ENCODE assay signal across 11 cellular contexts in genomic region chr5:35672995-35673394, GRCh38. TPM values are rescaled to one million over a fixed set of nuclear protein-coding genes. Genes with fewer than 3 reads are reported as not detected.
A peak's percentile ranks its signal among the peaks of the same experiment; 100 is the strongest.
DNase-seq lines count a peak whose midpoint lies in the region; ATAC-seq, FAIRE-seq and TF ChIP-seq lines count a peak whose summit lies in the region.
"Had no signal": no experiment of that assay in that cellular context is flagged by ENCODE, and none has a peak within 500 bp of the region (broad histone marks: within the 10 kb centered on the region; RNA-seq: fewer than 3 reads in every experiment).

No MANE protein-coding gene starts in this region.

- H3K9me3 Mint-ChIP-seq in CD8-positive, alpha-beta T cell = no peaks in the 10 kb centered on the region
- peaks cover 2% of the 10 kb centered on the region for H3K9me3 Mint-ChIP-seq in activated T-cell treated with anti-CD3 and anti-CD28 coated beads, Interleukin-2, amount 50 U/mL, for 24 hours
- peaks cover 0 to 3% (median 0%) of the 10 kb centered on the region in 9 donors for H3K9me3 Mint-ChIP-seq in naive thymus-derived CD8-positive, alpha-beta T cell

- H3K4me3 ChIP-seq in CD8-positive, alpha-beta T cell (ENCODE audit: low read depth, low read length) = peak overlapping the region; percentile 6
- H3K4me3 ChIP-seq in kidney (ENCODE audit: low read length in 2 of 2) = no peak overlapping the region

- CTCF ChIA-PET in CD8-positive, alpha-beta T cell (lab: Charles Lee) = interaction anchor here (1.1 to 1.8 kb wide), 5 partner anchors 15 to 254 kb away, joined by 3 to 10 read pairs (median 4); no protein-coding TSS in a partner anchor
- CTCF ChIA-PET in GM10248 (lab: Yijun Ruan, JAX) = interaction anchor here (1.4 to 2.1 kb wide), 4 partner anchors 9 to 253 kb away, joined by 4 to 6 read pairs (median 6); no protein-coding TSS in a partner anchor

- H3K4me1 ChIP-seq in CD8-positive, alpha-beta T cell (ENCODE audit: insufficient read depth, low read length) = peaks cover 56% of the 10 kb centered on the region
- no peaks in the 10 kb centered on the region for H3K4me1 ChIP-seq in kidney (ENCODE audit: control insufficient read depth in 1 of 2, insufficient read depth in 1 of 2, low read depth in 1 of 2, low read length in 2 of 2)

- H3K27ac Mint-ChIP-seq in CD8-positive, alpha-beta T cell = peak overlapping the region; percentile 91
- peak overlapping the region; percentile 68 for H3K27ac Mint-ChIP-seq in activated T-cell treated with anti-CD3 and anti-CD28 coated beads, Interleukin-2, amount 50 U/mL, for 24 hours
- H3K27ac Mint-ChIP-seq in naive thymus-derived CD8-positive, alpha-beta T cell = peak overlapping the region; percentile 92 to 97 (median 95)

- H3K27me3 ChIP-seq in CD8-positive, alpha-beta T cell (ENCODE audit: insufficient read depth, low read length) = no peaks in the 10 kb centered on the region

- POLR2A ChIA-PET in CD8-positive, alpha-beta T cell (lab: Charles Lee) = interaction anchor here (1.0 to 1.7 kb wide), 8 partner anchors 9 to 210 kb away, joined by 3 to 5 read pairs (median 4); no protein-coding TSS in a partner anchor
- POLR2A ChIA-PET in naive thymus-derived CD8-positive, alpha-beta T cell (lab: Charles Lee) = interaction anchor here (0.6 to 1.4 kb wide), 5 partner anchors 9 to 252 kb away, joined by 3 to 11 read pairs (median 8); no protein-coding TSS in a partner anchor
- POLR2A ChIA-PET in GM10248 (lab: Yijun Ruan, JAX) = no interaction called here

- FAIRE-seq in kidney (lab: Jason Lieb, UNC) = no peak
- FAIRE-seq: H1, urothelium cell line had no signal

- H3K27me3 Mint-ChIP-seq in CD8-positive, alpha-beta T cell (ENCODE audit: low read depth) = no peaks in the 10 kb centered on the region
- no peaks in the 10 kb centered on the region for H3K27me3 Mint-ChIP-seq in activated T-cell treated with anti-CD3 and anti-CD28 coated beads, Interleukin-2, amount 50 U/mL, for 24 hours
- H3K27me3 Mint-ChIP-seq in naive thymus-derived CD8-positive, alpha-beta T cell = no peaks in the 10 kb centered on the region

- TF ChIP-seq CTCF in CD8-positive, alpha-beta T cell (IDR thresholded peaks at IDR 0.05) = no peak
- TF ChIP-seq CTCF in kidney (IDR thresholded peaks at IDR 0.05; ENCODE audit: borderline replicate concordance, extremely low read depth, insufficient read depth) (no peak), GM10248 (IDR thresholded peaks at IDR 0.05; ENCODE audit: control extremely low read depth, extremely low read depth, low read depth, missing control alignments) (no peak)

- DNase-seq in CD8-positive, alpha-beta T cell = peak in 4 of 7 experiments; percentile 15 to 47 (median 26)
- no peak for DNase-seq in activated T-cell treated with anti-CD3 and anti-CD28 coated beads, Interleukin-2, amount 50 U/mL, for 24 hours
- peak in 8 of 10 donors; percentile 9 to 73 (median 58) for DNase-seq in naive thymus-derived CD8-positive, alpha-beta T cell
- DNase-seq in NCI-H1436 treated with DMSO at 0.1 percent for 48 hours (lab: John Stamatoyannopoulos, UW) = no peak
- no peak for DNase-seq in kidney
- DNase-seq in GM10248 (ENCODE audit: extremely low spot score) = no peak
- DNase-seq: nucleus accumbens had no signal

- no peaks in the 10 kb centered on the region for H3K36me3 ChIP-seq in CD8-positive, alpha-beta T cell (ENCODE audit: insufficient read depth, low read length)
- no peaks in the 10 kb centered on the region for H3K36me3 ChIP-seq in kidney (ENCODE audit: control insufficient read depth in 1 of 2, insufficient read depth in 2 of 2, low read length in 2 of 2)

- H3K36me3 Mint-ChIP-seq in CD8-positive, alpha-beta T cell = peaks cover 7% of the 10 kb centered on the region
- peaks cover 24% of the 10 kb centered on the region for H3K36me3 Mint-ChIP-seq in activated T-cell treated with anti-CD3 and anti-CD28 coated beads, Interleukin-2, amount 50 U/mL, for 24 hours (ENCODE audit: low read depth)
- H3K36me3 Mint-ChIP-seq in naive thymus-derived CD8-positive, alpha-beta T cell = peaks cover 0 to 8% (median under 1%) of the 10 kb centered on the region in 3 donors

- peak overlapping the region; percentile 35 for H3K4me3 Mint-ChIP-seq in CD8-positive, alpha-beta T cell
- H3K4me3 Mint-ChIP-seq in activated T-cell treated with anti-CD3 and anti-CD28 coated beads, Interleukin-2, amount 50 U/mL, for 24 hours = no peak overlapping the region
- peak overlapping the region; percentile 8 to 72 (median 56) for H3K4me3 Mint-ChIP-seq in naive thymus-derived CD8-positive, alpha-beta T cell

- H3K27ac ChIP-seq in CD8-positive, alpha-beta T cell (ENCODE audit: low read depth, low read length) = peak overlapping the region; percentile 23
- no peak overlapping the region for H3K27ac ChIP-seq in kidney (ENCODE audit: low read depth in 2 of 2, low read length in 2 of 2)

- no peak overlapping the region for H3K9ac ChIP-seq in kidney (ENCODE audit: low read length in 2 of 2)

- H3K4me1 Mint-ChIP-seq in CD8-positive, alpha-beta T cell (ENCODE audit: low read depth) = peaks cover 63% of the 10 kb centered on the region
- H3K4me1 Mint-ChIP-seq in activated T-cell treated with anti-CD3 and anti-CD28 coated beads, Interleukin-2, amount 50 U/mL, for 24 hours (ENCODE audit: low read depth) = peaks cover 59% of the 10 kb centered on the region
- H3K4me1 Mint-ChIP-seq in naive thymus-derived CD8-positive, alpha-beta T cell = peaks cover 18 to 76% (median 58%) of the 10 kb centered on the region in 4 donors

- intact Hi-C loops in CD8-positive, alpha-beta T cell (cut with DNase I, micrococcal nuclease) = loop anchor here in 1 of 2 experiments (5.0 kb wide), 3 partner anchors 34 to 189 kb away; no protein-coding TSS in a partner anchor
- intact Hi-C loops in kidney (cut with DNase I) = no loop called here

- peak; percentile 73 for ATAC-seq in CD8-positive, alpha-beta T cell
- peak; percentile 87 for ATAC-seq in HG03354 (IDR thresholded peaks at IDR 0.05; ENCODE audit: poor library complexity, severe bottlenecking, unreplicated experiment)
- ATAC-seq in naive thymus-derived CD8-positive, alpha-beta T cell = peak; percentile 78 to 79
- ATAC-seq in GM18498 (IDR thresholded peaks at IDR 0.05; ENCODE audit: unreplicated experiment) = no peak

- H3K9me3 ChIP-seq in CD8-positive, alpha-beta T cell (ENCODE audit: low read length) = no peaks in the 10 kb centered on the region
- H3K9me3 ChIP-seq in kidney (ENCODE audit: control insufficient read depth in 1 of 2, low read length in 2 of 2) = no peaks in the 10 kb centered on the region

RNA-seq across cellular contexts. Expression of gene SPEF2, which starts 55.3 kb away (rescaled TPM):
- 1 to 10 TPM; 3.5 to 4.7 TPM for total RNA-seq in CD8-positive, alpha-beta T cell
- 10 to 100 TPM; 13.2 to 13.7 TPM for total RNA-seq in naive thymus-derived CD8-positive, alpha-beta T cell
- 10 to 100 TPM in 2 of 3 donors, 1 to 10 TPM in 1; 9.9 to 10.9 (median 10.6) TPM for polyA plus RNA-seq in naive thymus-derived CD8-positive, alpha-beta T cell
- total RNA-seq in kidney = 19.1 TPM
- polyA plus RNA-seq in kidney (ENCODE audit: insufficient read depth, low read depth, low replicate concordance) = 7.1 TPM

Comparison
In these comparisons a context has a peak if more than half of its experiments do, and no peak if none do; other contexts are left out.
1. DNase-seq: peak in CD8-positive, alpha-beta T cell (4 of 7) and naive thymus-derived CD8-positive, alpha-beta T cell (8 of 10); none in activated T-cell treated with anti-CD3 and anti-CD28 coated beads, Interleukin-2, amount 50 U/mL, for 24 hours (single experiment), NCI-H1436 treated with DMSO at 0.1 percent for 48 hours (single experiment), kidney (single experiment) and GM10248 (single experiment).
2. Peak in every context shown above with its lines, with median percentiles within 50 percentile points of each other: H3K27ac Mint-ChIP-seq.